Comparison of ENCODE assay signal across 10 cellular contexts in the genomic region with DNA sequence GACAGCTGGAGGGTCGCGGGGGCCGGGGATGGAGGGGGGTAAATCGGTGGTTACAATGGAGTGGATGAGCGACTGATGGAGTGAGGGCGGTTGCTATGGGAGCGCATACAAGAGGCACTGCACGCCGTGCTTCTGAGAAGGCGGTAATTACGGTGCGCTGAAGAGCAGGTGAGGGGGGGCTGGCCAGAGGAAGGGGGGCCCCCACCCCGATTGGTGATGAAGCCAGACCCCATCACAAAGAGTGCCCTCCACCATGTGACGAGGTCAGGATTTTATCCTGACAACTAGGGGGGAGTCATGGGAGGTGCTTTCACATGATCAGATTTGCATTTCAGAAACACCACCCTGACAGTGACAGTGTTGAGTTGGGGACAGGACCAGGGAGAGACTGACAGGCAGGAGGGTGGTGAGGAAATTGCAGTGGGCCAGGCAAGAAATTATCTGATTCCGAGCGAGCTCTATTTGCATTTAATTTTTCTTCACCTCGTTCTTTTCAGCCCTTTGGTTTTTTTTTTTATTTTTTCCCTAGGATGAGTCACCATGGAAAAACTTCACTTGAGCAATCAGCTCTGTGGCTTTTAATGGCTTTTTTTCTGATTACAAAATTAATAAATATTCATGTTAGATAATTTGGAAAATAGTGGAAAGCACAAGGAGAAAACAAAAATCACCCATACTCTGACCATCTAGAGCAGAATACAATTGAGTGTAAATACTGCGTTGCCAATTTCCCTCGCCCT. TPM values are rescaled to one million over a fixed set of nuclear protein-coding genes. Genes with fewer than 3 reads are reported as not detected.
DNase-seq lines count a peak whose midpoint lies in the region; ATAC-seq, FAIRE-seq and TF ChIP-seq lines count a peak whose summit lies in the region.
"Had no signal": no experiment of that assay in that cellular context is flagged by ENCODE, and none has a peak within 500 bp of the region (broad histone marks: within the 10 kb centered on the region; RNA-seq: fewer than 3 reads in every experiment).

No MANE protein-coding gene starts in this region.

- ATAC-seq in T-helper 17 cell = no peak
- ATAC-seq in GM19328 (IDR thresholded peaks at IDR 0.05; ENCODE audit: unreplicated experiment) = no peak

- H3K9ac ChIP-seq in mucosa of rectum (ENCODE audit: low read depth in 1 of 2, low read length in 2 of 2) = no peak overlapping the region

- no peaks in the 10 kb centered on the region for H3K36me3 Mint-ChIP-seq in T-helper 17 cell (ENCODE audit: low read depth)
- H3K36me3 Mint-ChIP-seq: CD4-positive, alpha-beta memory T cell had no signal

- DNase-seq in ACHN = peak; percentile 33
- peak; percentile 85 for DNase-seq in NCI-H146 treated with DMSO at 0.1 percent for 48 hours (lab: John Stamatoyannopoulos, UW; ENCODE audit: unreplicated experiment)
- DNase-seq in caudate nucleus (lab: John Stamatoyannopoulos, UW) = peak in 31 of 61 donors; percentile 5 to 81 (median 44)
- DNase-seq in T-helper 17 cell = no peak
- no peak for DNase-seq in stimulated activated CD4-positive, alpha-beta T cell treated with anti-CD3 and anti-CD28 coated beads, Interleukin-12 subunit alpha, Interleukin-12 subunit beta, amount 100 ng/mL, for 4 hours
- DNase-seq in H54 (ENCODE audit: insufficient read length, low spot score) = no peak
- DNase-seq: CD4-positive, alpha-beta memory T cell had no signal

- H3K9me3 ChIP-seq in mucosa of rectum (ENCODE audit: control insufficient read depth in 2 of 2, low read length in 2 of 2) (no peaks in the 10 kb centered on the region), T-helper 17 cell (ENCODE audit: control insufficient read depth, low read length, poor library complexity, severe bottlenecking) (no peaks in the 10 kb centered on the region)

- TF ChIP-seq POLR2A in H54 (IDR thresholded peaks at IDR 0.05; ENCODE audit: low read depth, low read length) = no peak

- H3K27me3 ChIP-seq in mucosa of rectum (ENCODE audit: control insufficient read depth in 2 of 2, insufficient read depth in 2 of 2, low read length in 2 of 2) = no peaks in the 10 kb centered on the region

- H3K4me1 ChIP-seq in mucosa of rectum (ENCODE audit: control insufficient read depth in 2 of 2, insufficient read depth in 2 of 2, low read length in 2 of 2) = peaks cover 2 to 13% of the 10 kb centered on the region in 2 donors

- peaks cover 14% of the 10 kb centered on the region for H3K4me1 Mint-ChIP-seq in T-helper 17 cell

- FAIRE-seq in H54 (lab: Jason Lieb, UNC) = no peak

- in situ Hi-C loops in ACHN (cut with HindIII; ENCODE audit: low pct_ligation_motif_present, low pct_unique_long_range_greater_than_20kb, low sequenced_read_pairs) = no loop called here

- H3K27ac Mint-ChIP-seq in T-helper 17 cell = no peak overlapping the region

- no peak overlapping the region for H3K4me3 ChIP-seq in mucosa of rectum (ENCODE audit: low read length in 2 of 2)

- peaks cover 34% of the 10 kb centered on the region for H3K27me3 Mint-ChIP-seq in T-helper 17 cell

- H3K36me3 ChIP-seq in mucosa of rectum (ENCODE audit: control insufficient read depth in 2 of 2, insufficient read depth in 2 of 2, low read length in 2 of 2) = no peaks in the 10 kb centered on the region

- H3K4me3 Mint-ChIP-seq in T-helper 17 cell = no peak overlapping the region

- H3K27ac ChIP-seq in caudate nucleus (ENCODE audit: low read depth, low read length) (peak overlapping the region; percentile 58), mucosa of rectum (ENCODE audit: low read depth in 2 of 2, low read length in 2 of 2) (peak overlapping the region; percentile 28 to 34)

RNA-seq across cellular contexts. Expression of gene CPA5, which starts 7.9 kb away (rescaled TPM):
- 10 to 100 TPM in 1 of 2 donors, 1 to 10 TPM in 1; 2.5 to 11.5 TPM for total RNA-seq in T-helper 17 cell
- total RNA-seq: CD4-positive, alpha-beta memory T cell; glomerular endothelial cell had no signal

RNA-seq across cellular contexts. Expression of gene CPA1, which starts 27.8 kb away (rescaled TPM):
- not detected for total RNA-seq in T-helper 17 cell
- total RNA-seq: CD4-positive, alpha-beta memory T cell; glomerular endothelial cell had no signal

RNA-seq across cellular contexts. Expression of gene CPA4, which starts 59.5 kb away (rescaled TPM):
- total RNA-seq in T-helper 17 cell = not detected
- total RNA-seq: CD4-positive, alpha-beta memory T cell had no signal

Comparison
In these comparisons a context has a peak if more than half of its experiments do, and no peak if none do; other contexts are left out.
1. DNase-seq: peak in ACHN (single experiment), NCI-H146 treated with DMSO at 0.1 percent for 48 hours (single experiment) and caudate nucleus (31 of 61); none in T-helper 17 cell (0 of 3), stimulated activated CD4-positive, alpha-beta T cell treated with anti-CD3 and anti-CD28 coated beads, Interleukin-12 subunit alpha, Interleukin-12 subunit beta, amount 100 ng/mL, for 4 hours (single experiment) and H54 (single experiment).